ENCODE assay signal across 1 cellular context in the genomic region with DNA sequence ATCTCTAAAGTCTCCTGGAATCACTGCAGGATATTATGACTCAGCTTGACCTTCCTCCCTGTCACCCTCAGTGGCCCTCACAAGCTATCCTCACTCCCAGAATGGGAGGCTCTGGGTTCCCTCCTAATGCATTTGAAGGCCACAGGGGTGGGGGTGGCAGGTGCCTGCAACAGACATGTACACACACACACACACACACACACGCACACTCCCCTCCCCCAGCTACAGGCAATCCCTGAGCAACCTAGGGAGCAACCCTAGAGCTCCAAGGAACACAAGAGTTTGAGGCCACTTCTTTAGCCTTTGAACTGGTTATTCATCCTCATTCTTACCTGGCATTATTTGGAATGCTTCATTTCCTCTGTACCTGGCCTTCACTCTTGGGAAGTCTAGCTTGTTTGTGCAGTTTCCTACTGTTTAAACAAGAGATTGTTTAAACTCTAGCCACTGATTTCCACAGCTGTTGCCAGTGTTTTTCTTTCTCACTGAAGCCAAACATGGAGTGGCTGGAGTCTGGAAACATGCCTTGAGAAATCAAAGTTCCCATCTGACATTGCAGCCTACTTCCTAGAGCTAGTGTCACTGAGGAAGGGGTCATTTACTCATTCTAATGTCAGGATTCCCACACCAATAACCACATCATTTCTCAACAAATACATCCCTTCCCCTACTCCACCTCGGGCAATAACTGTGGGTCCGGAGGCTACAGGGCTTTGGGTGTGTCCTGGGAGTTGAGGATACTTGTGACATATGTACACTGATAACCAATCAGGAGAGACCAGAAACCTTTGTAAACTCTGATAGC.
TF ChIP-seq lines count a peak whose summit lies in the region.

No MANE protein-coding gene starts in this region.

TF ChIP-seq in endothelial cell of umbilical vein, 7 proteins besides CTCF, POLR2A, EP300 and RAD21 (continued from another document):
- TF ChIP-seq GATA2 (IDR thresholded peaks at IDR 0.05; ENCODE audit: insufficient read depth, insufficient read length, low read depth, low read length): no peak
- TF ChIP-seq, protein P1, sequence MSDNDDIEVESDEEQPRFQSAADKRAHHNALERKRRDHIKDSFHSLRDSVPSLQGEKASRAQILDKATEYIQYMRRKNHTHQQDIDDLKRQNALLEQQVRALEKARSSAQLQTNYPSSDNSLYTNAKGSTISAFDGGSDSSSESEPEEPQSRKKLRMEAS (IDR thresholded peaks at IDR 0.05; ENCODE audit: insufficient read depth, insufficient read length): no peak
- TF ChIP-seq POLR2AphosphoS5 (IDR thresholded peaks at IDR 0.05; ENCODE audit: insufficient read depth, low read depth, low read length): no peak
- TF ChIP-seq MYC (IDR thresholded peaks at IDR 0.05; ENCODE audit: low read depth, low read length): no peak
